1 cellular context compared by ENCODE assay signal in genomic region chr9:96009223-96009602, GRCh38.
TF ChIP-seq lines count a peak whose summit lies in the region.

No MANE protein-coding gene starts in this region.

TF ChIP-seq in IMR-90, 13 proteins besides CTCF, POLR2A, EP300 and RAD21:
- no peak for TF ChIP-seq CHD1 (IDR thresholded peaks at IDR 0.05; ENCODE audit: low read depth, low read length)
- no peak for TF ChIP-seq SMC3 (IDR thresholded peaks at IDR 0.05; ENCODE audit: low read depth, low read length)
- no peak for TF ChIP-seq FOS (IDR thresholded peaks at IDR 0.05; ENCODE audit: low read depth, low read length)
- TF ChIP-seq ELK1 (IDR thresholded peaks at IDR 0.05; ENCODE audit: borderline replicate concordance, low read depth, low read length) = no peak
- no peak for TF ChIP-seq MXI1 (IDR thresholded peaks at IDR 0.05; ENCODE audit: borderline replicate concordance, low read depth, low read length)
- TF ChIP-seq BHLHE40 (IDR thresholded peaks at IDR 0.05; ENCODE audit: low read depth, low read length) = no peak
- TF ChIP-seq USF2 (IDR thresholded peaks at IDR 0.05; ENCODE audit: low read depth, low read length) = no peak
- TF ChIP-seq RFX5 (IDR thresholded peaks at IDR 0.05; ENCODE audit: low read depth, low read length) = no peak
- no peak for TF ChIP-seq MAFK (IDR thresholded peaks at IDR 0.05; ENCODE audit: low read depth, low read length)
- no peak for TF ChIP-seq NFE2L2 (IDR thresholded peaks at IDR 0.05; ENCODE audit: low read depth, low read length)
- TF ChIP-seq MAZ (IDR thresholded peaks at IDR 0.05; ENCODE audit: borderline replicate concordance, low read depth, low read length) = no peak
- TF ChIP-seq CEBPB (IDR thresholded peaks at IDR 0.05; ENCODE audit: low read depth, low read length) = no peak
TF ChIP-seq in IMR-90: peak in this region for 0.
